1 cellular context compared by ENCODE assay signal in the genomic region with DNA sequence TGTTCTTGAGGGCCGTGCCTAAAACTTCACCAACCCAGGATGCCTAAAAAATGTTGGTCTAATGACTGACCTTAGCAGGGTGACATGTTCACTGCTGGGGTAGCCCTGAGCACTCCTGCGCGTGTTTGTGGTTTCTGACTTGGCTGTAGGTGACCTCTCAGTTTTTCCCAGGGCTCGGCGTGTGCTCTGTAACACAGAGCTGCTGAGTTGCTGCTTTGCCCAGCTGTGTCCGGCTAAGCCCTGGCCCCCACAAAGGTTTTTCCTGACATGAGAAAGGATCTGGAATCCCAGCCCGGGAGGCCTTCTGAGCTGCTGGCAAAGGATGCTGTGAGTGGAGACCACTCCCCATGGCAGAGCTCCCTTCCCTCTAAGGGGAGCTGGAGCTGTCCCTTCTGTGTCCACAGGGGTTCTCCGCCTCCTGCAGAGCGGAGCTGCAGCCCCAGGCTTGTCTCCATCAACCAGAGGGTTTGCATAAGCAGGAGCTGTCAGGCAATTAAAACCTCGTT.
TF ChIP-seq lines count a peak whose summit lies in the region.

No MANE protein-coding gene starts in this region.

TF ChIP-seq in SK-N-SH, 30 proteins besides CTCF, POLR2A, EP300 and RAD21 (continued from another document):
- TF ChIP-seq, protein P1, sequence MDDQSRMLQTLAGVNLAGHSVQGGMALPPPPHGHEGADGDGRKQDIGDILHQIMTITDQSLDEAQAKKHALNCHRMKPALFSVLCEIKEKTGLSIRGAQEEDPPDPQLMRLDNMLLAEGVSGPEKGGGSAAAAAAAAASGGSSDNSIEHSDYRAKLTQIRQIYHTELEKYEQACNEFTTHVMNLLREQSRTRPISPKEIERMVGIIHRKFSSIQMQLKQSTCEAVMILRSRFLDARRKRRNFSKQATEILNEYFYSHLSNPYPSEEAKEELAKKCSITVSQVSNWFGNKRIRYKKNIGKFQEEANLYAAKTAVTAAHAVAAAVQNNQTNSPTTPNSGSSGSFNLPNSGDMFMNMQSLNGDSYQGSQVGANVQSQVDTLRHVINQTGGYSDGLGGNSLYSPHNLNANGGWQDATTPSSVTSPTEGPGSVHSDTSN (IDR thresholded peaks at IDR 0.05), result no peak
- TF ChIP-seq FOXJ3 (CRISPR knock-in tag; IDR thresholded peaks at IDR 0.05), result no peak
- no peak for TF ChIP-seq MXI1 (IDR thresholded peaks at IDR 0.05; ENCODE audit: low read depth, low read length)
- TF ChIP-seq RFX5 (IDR thresholded peaks at IDR 0.05; ENCODE audit: low read length), result no peak
